ENCODE assay signal across 24 cellular contexts in genomic region chrX:24002167-24002566, GRCh38. TPM values are rescaled to one million over a fixed set of nuclear protein-coding genes. Genes with fewer than 3 reads are reported as not detected.
DNase-seq lines count a peak whose midpoint lies in the region; ATAC-seq, FAIRE-seq and TF ChIP-seq lines count a peak whose summit lies in the region.
"Had no signal": no experiment of that assay in that cellular context is flagged by ENCODE, and none has a peak within 500 bp of the region (broad histone marks: within the 10 kb centered on the region; RNA-seq: fewer than 3 reads in every experiment).

No MANE protein-coding gene starts in this region.

- CTCF ChIA-PET in A673 (lab: Charles Lee): interaction anchor here (0.5 kb wide), 1 partner anchor 81 kb away, joined by 10 read pairs; no protein-coding TSS in a partner anchor
- CTCF ChIA-PET in activated CD4-positive, alpha-beta memory T cell treated with anti-CD3 and anti-CD28 coated beads, Interleukin-2, amount 10 ng/mL, durations not matched to agents 7 days and 5 days (lab: Charles Lee): no interaction called here

- H3K27ac ChIP-seq in pancreas (no peak overlapping the region), A673 (ENCODE audit: low read depth, low read length, poor library complexity, severe bottlenecking) (no peak overlapping the region), kidney (ENCODE audit: low read depth in 2 of 2, low read length in 2 of 2) (no peak overlapping the region)
- H3K27ac ChIP-seq: HL-60, right lobe of liver, tibial nerve had no signal

- no peak overlapping the region for H3K27ac Mint-ChIP-seq in activated CD4-positive, alpha-beta memory T cell treated with anti-CD3 and anti-CD28 coated beads, Interleukin-2, amount 10 ng/mL, durations not matched to agents 7 days and 5 days

- DNase-seq in pancreas (no peak), A673 (ENCODE audit: low spot score) (no peak), kidney (no peak)
- DNase-seq in stimulated activated naive CD4-positive, alpha-beta T cell (lab: John Stamatoyannopoulos, UW): no peak
- no peak for DNase-seq in activated CD4-positive, alpha-beta memory T cell treated with anti-CD3 and anti-CD28 coated beads, Interleukin-2, amount 10 ng/mL, durations not matched to agents 7 days and 5 days
- DNase-seq: activated CD4-positive, alpha-beta T cell treated with anti-CD3 and anti-CD28 coated beads, Interleukin-2, amount 50 U/mL, for 4 hours; activated naive CD4-positive, alpha-beta T cell treated with Interleukin-2 at 50 U/mL for 16 hours; MV-4-11; NCI-H2029 treated with DMSO at 0.1 percent for 48 hours; NCI-H524; right lobe of liver; SHP77; stimulated activated naive CD4-positive, alpha-beta T cell treated with Interleukin-2 at 50 U/mL for 16 hours; T-helper 1 cell had no signal

- TF ChIP-seq CTCF in pancreas (IDR thresholded peaks at IDR 0.05) (no peak), A673 (conservative IDR thresholded peaks at IDR 0.05; ENCODE audit: low read depth, low read length) (no peak), kidney (IDR thresholded peaks at IDR 0.05; ENCODE audit: borderline replicate concordance, extremely low read depth, insufficient read depth) (no peak)

- ATAC-seq in GM18867 (IDR thresholded peaks at IDR 0.05; ENCODE audit: unreplicated experiment): peak; percentile 61
- peak; percentile 58 for ATAC-seq in GM21423 (IDR thresholded peaks at IDR 0.05; ENCODE audit: unreplicated experiment)
- ATAC-seq in HG03064 (IDR thresholded peaks at IDR 0.05; ENCODE audit: low read depth, unreplicated experiment): peak; percentile 64
- no peak for ATAC-seq in pancreas
- ATAC-seq: right lobe of liver had no signal

- H3K4me3 Mint-ChIP-seq in activated CD4-positive, alpha-beta memory T cell treated with anti-CD3 and anti-CD28 coated beads, Interleukin-2, amount 10 ng/mL, durations not matched to agents 7 days and 5 days: no peak overlapping the region

- FAIRE-seq in pancreas (lab: Jason Lieb, UNC): peak; percentile 34
- no peak for FAIRE-seq in kidney (lab: Jason Lieb, UNC)
- FAIRE-seq: astrocyte, D721Med, endometrium, GM12891 had no signal

- H3K9me3 ChIP-seq in pancreas (no peaks in the 10 kb centered on the region), A673 (ENCODE audit: low read depth, low read length, poor library complexity, severe bottlenecking) (no peaks in the 10 kb centered on the region), kidney (ENCODE audit: control insufficient read depth in 1 of 2, low read length in 2 of 2) (no peaks in the 10 kb centered on the region)
- H3K9me3 ChIP-seq: right lobe of liver, tibial nerve had no signal

- H3K4me3 ChIP-seq in pancreas (no peak overlapping the region), A673 (ENCODE audit: low read depth, low read length, poor library complexity, severe bottlenecking) (no peak overlapping the region), kidney (ENCODE audit: low read length in 2 of 2) (no peak overlapping the region)
- H3K4me3 ChIP-seq: lung, right lobe of liver, tibial nerve had no signal

- peaks cover 29% of the 10 kb centered on the region for H3K36me3 Mint-ChIP-seq in activated CD4-positive, alpha-beta memory T cell treated with anti-CD3 and anti-CD28 coated beads, Interleukin-2, amount 10 ng/mL, durations not matched to agents 7 days and 5 days (ENCODE audit: low read depth)

- no peaks in the 10 kb centered on the region for H3K27me3 ChIP-seq in pancreas
- H3K27me3 ChIP-seq in A673 (replicated peaks; ENCODE audit: insufficient read depth, low read depth, low read length, poor library complexity): no peaks in the 10 kb centered on the region
- H3K27me3 ChIP-seq: right lobe of liver, tibial nerve had no signal

- intact Hi-C loops in pancreas (cut with DNase I): no loop called here
- intact Hi-C loops in A673 (cut with micrococcal nuclease; ENCODE audit: unreplicated experiment): no loop called here
- intact Hi-C loops in kidney (cut with DNase I): no loop called here

- no peaks in the 10 kb centered on the region for H3K4me1 ChIP-seq in pancreas
- H3K4me1 ChIP-seq in A673 (ENCODE audit: insufficient read depth, low read length, poor library complexity, severe bottlenecking): no peaks in the 10 kb centered on the region
- H3K4me1 ChIP-seq in kidney (ENCODE audit: control insufficient read depth in 1 of 2, insufficient read depth in 1 of 2, low read depth in 1 of 2, low read length in 2 of 2): no peaks in the 10 kb centered on the region
- H3K4me1 ChIP-seq: right lobe of liver, tibial nerve had no signal

- peaks cover 20% of the 10 kb centered on the region for H3K4me1 Mint-ChIP-seq in activated CD4-positive, alpha-beta memory T cell treated with anti-CD3 and anti-CD28 coated beads, Interleukin-2, amount 10 ng/mL, durations not matched to agents 7 days and 5 days

- POLR2A ChIA-PET in A673 (lab: Charles Lee; ENCODE audit: low non-redundant PET): no interaction called here
- POLR2A ChIA-PET in activated CD4-positive, alpha-beta memory T cell treated with anti-CD3 and anti-CD28 coated beads, Interleukin-2, amount 10 ng/mL, durations not matched to agents 7 days and 5 days (lab: Charles Lee): no interaction called here

- BruUV-seq in A673 (replicated peaks; lab: Mats Ljungman, UMichigan): no TSS peak

- H3K9me3 Mint-ChIP-seq in activated CD4-positive, alpha-beta memory T cell treated with anti-CD3 and anti-CD28 coated beads, Interleukin-2, amount 10 ng/mL, durations not matched to agents 7 days and 5 days: no peaks in the 10 kb centered on the region

- WGBS in pancreas, 2 donors: 88 to 89% methylated on average over 1 of the region's 1 CpG

- no peaks in the 10 kb centered on the region for H3K36me3 ChIP-seq in pancreas
- peaks cover 3% of the 10 kb centered on the region for H3K36me3 ChIP-seq in A673 (ENCODE audit: insufficient read depth, low read length, poor library complexity, severe bottlenecking)
- H3K36me3 ChIP-seq in kidney (ENCODE audit: control insufficient read depth in 1 of 2, insufficient read depth in 2 of 2, low read length in 2 of 2): peaks cover 0 to 5% of the 10 kb centered on the region in 2 donors
- H3K36me3 ChIP-seq: right lobe of liver had no signal

- H3K9ac ChIP-seq in kidney (ENCODE audit: low read length in 2 of 2): no peak overlapping the region

- no peaks in the 10 kb centered on the region for H3K27me3 Mint-ChIP-seq in activated CD4-positive, alpha-beta memory T cell treated with anti-CD3 and anti-CD28 coated beads, Interleukin-2, amount 10 ng/mL, durations not matched to agents 7 days and 5 days

RNA-seq across cellular contexts. Expression of gene KLHL15, which starts 24.8 kb away (rescaled TPM):
- total RNA-seq in pancreas (1 to 10 TPM; 3.3 to 4.7 (median 4.4) TPM), A673 (2021) (10.9 and 12.0 TPM in 2 replicates), kidney (7.2 TPM)
- polyA plus RNA-seq in pancreas (1 to 10 TPM; 1.2 to 3.1 TPM), kidney (ENCODE audit: insufficient read depth, low read depth, low replicate concordance) (2.2 TPM)
- total RNA-seq in activated CD4-positive, alpha-beta memory T cell treated with anti-CD3 and anti-CD28 coated beads, Interleukin-2, amount 10 ng/mL, durations not matched to agents 7 days and 5 days: 1 to 10 TPM; 9.3 TPM

RNA-seq across cellular contexts. Expression of gene EIF2S3, which starts 52.6 kb away (rescaled TPM):
- total RNA-seq in pancreas: 100 to 1,000 TPM in 4 of 6 donors, 10 to 100 TPM in 2; 84.4 to 139 (median 128) TPM
- polyA plus RNA-seq in pancreas: 10 to 100 TPM; 40.0 to 52.9 TPM
- total RNA-seq in A673 (2021): 218 and 225 TPM in 2 replicates
- 100 to 1,000 TPM; 172 to 179 TPM for total RNA-seq in activated CD4-positive, alpha-beta memory T cell treated with anti-CD3 and anti-CD28 coated beads, Interleukin-2, amount 10 ng/mL, durations not matched to agents 7 days and 5 days
- 173 TPM for total RNA-seq in kidney
- polyA plus RNA-seq in kidney (ENCODE audit: insufficient read depth, low read depth, low replicate concordance): 54.3 TPM

Comparison
In these comparisons a context has a peak if more than half of its experiments do, and no peak if none do; other contexts are left out.
1. ATAC-seq: peak in GM18867 (single experiment), GM21423 (single experiment) and HG03064 (single experiment); none in pancreas (0 of 4).